ENCODE assay signal across 14 cellular contexts in genomic region chrX:40571164-40571563, GRCh38. TPM values are rescaled to one million over a fixed set of nuclear protein-coding genes. Genes with fewer than 3 reads are reported as not detected.
A peak's percentile ranks its signal among the peaks of the same experiment; 100 is the strongest.
DNase-seq lines count a peak whose midpoint lies in the region; ATAC-seq and TF ChIP-seq lines count a peak whose summit lies in the region.
"Not testable (repeated sequence)": the region's sequence is repeated elsewhere in the genome, so short reads cannot be mapped to it uniquely, and the experiment has no call there.
"Had no signal": no experiment of that assay in that cellular context is flagged by ENCODE, and none has a peak within 500 bp of the region (broad histone marks: within the 10 kb centered on the region; RNA-seq: fewer than 3 reads in every experiment).

No MANE protein-coding gene starts in this region.

- intact Hi-C loops in activated CD8-positive, alpha-beta T cell treated with anti-CD3 and anti-CD28 coated beads for 36 hours (cut with micrococcal nuclease), result not testable (repeated sequence)

- H3K4me1 Mint-ChIP-seq in T-helper 17 cell, mesothelial cell of epicardium: not testable (repeated sequence)
- peaks cover 14% of the 10 kb centered on the region for H3K4me1 Mint-ChIP-seq in activated CD8-positive, alpha-beta T cell treated with anti-CD3 and anti-CD28 coated beads for 36 hours (ENCODE audit: low read depth)
- H3K4me1 Mint-ChIP-seq in activated naive CD4-positive, alpha-beta T cell treated with anti-CD3 and anti-CD28 coated beads, Interleukin-2, amount 50 U/mL, for 24 hours, result peaks cover 18% of the 10 kb centered on the region

- DNase-seq in GM06990 (ENCODE audit: extremely low read depth, insufficient read length); T-helper 17 cell; mesothelial cell of epicardium (ENCODE audit: low spot score in 2 of 2, unreplicated experiment in 2 of 2): not testable (repeated sequence)
- DNase-seq in activated CD8-positive, alpha-beta T cell treated with anti-CD3 and anti-CD28 coated beads for 36 hours, result peak; percentile 73
- peak; percentile 33 to 34 for DNase-seq in stimulated activated CD4-positive, alpha-beta T cell treated with anti-CD3 and anti-CD28 coated beads, Interleukin-2, amount 100 ng/mL, for 48 hours

- H3K36me3 Mint-ChIP-seq in T-helper 17 cell (ENCODE audit: low read depth); activated CD8-positive, alpha-beta T cell treated with anti-CD3 and anti-CD28 coated beads for 36 hours (ENCODE audit: low read depth); activated naive CD4-positive, alpha-beta T cell treated with anti-CD3 and anti-CD28 coated beads, Interleukin-2, amount 50 U/mL, for 24 hours; mesothelial cell of epicardium: not testable (repeated sequence)

- H3K27ac Mint-ChIP-seq in T-helper 17 cell, result not testable (repeated sequence)
- H3K27ac Mint-ChIP-seq in activated CD8-positive, alpha-beta T cell treated with anti-CD3 and anti-CD28 coated beads for 36 hours, result peak overlapping the region; percentile 93
- peak overlapping the region; percentile 97 for H3K27ac Mint-ChIP-seq in activated naive CD4-positive, alpha-beta T cell treated with anti-CD3 and anti-CD28 coated beads, Interleukin-2, amount 50 U/mL, for 24 hours
- H3K27ac Mint-ChIP-seq in mesothelial cell of epicardium, result peak overlapping the region; percentile 8

- TF ChIP-seq CTCF in GM06990 (IDR thresholded peaks at IDR 0.05; ENCODE audit: insufficient read depth, low read length, poor library complexity, severe bottlenecking); activated CD8-positive, alpha-beta T cell treated with anti-CD3 and anti-CD28 coated beads for 36 hours (IDR thresholded peaks at IDR 0.05); mesothelial cell of epicardium (IDR thresholded peaks at IDR 0.05; ENCODE audit: unreplicated experiment): not testable (repeated sequence)

- not testable (repeated sequence) for H3K9me3 ChIP-seq in T-helper 17 cell (ENCODE audit: control insufficient read depth, low read length, poor library complexity, severe bottlenecking)

- peak; percentile 23 for ATAC-seq in HG03135 (IDR thresholded peaks at IDR 0.05; ENCODE audit: unreplicated experiment)
- not testable (repeated sequence) for ATAC-seq in T-helper 17 cell
- ATAC-seq in activated CD8-positive, alpha-beta T cell treated with anti-CD3 and anti-CD28 coated beads for 36 hours, result peak; percentile 54

- peak overlapping the region; percentile 10; the same call in 1 of the 2 replicates for H3K4me3 ChIP-seq in GM06990 (replicated peaks; ENCODE audit: low read depth, low read length)

- H3K36me3 ChIP-seq in GM06990 (ENCODE audit: control insufficient read depth, insufficient read depth, low read length), result not testable (repeated sequence)

- H3K27me3 Mint-ChIP-seq in T-helper 17 cell; activated CD8-positive, alpha-beta T cell treated with anti-CD3 and anti-CD28 coated beads for 36 hours; activated naive CD4-positive, alpha-beta T cell treated with anti-CD3 and anti-CD28 coated beads, Interleukin-2, amount 50 U/mL, for 24 hours; mesothelial cell of epicardium (ENCODE audit: low read depth): not testable (repeated sequence)

- POLR2A ChIA-PET in activated CD8-positive, alpha-beta T cell treated with anti-CD3 and anti-CD28 coated beads for 36 hours (lab: Charles Lee), result not testable (repeated sequence)

- H3K4me3 Mint-ChIP-seq in T-helper 17 cell, result peak overlapping the region; percentile 70
- peak overlapping the region; percentile 72 for H3K4me3 Mint-ChIP-seq in activated CD8-positive, alpha-beta T cell treated with anti-CD3 and anti-CD28 coated beads for 36 hours
- peak overlapping the region; percentile 86 for H3K4me3 Mint-ChIP-seq in activated naive CD4-positive, alpha-beta T cell treated with anti-CD3 and anti-CD28 coated beads, Interleukin-2, amount 50 U/mL, for 24 hours
- not testable (repeated sequence) for H3K4me3 Mint-ChIP-seq in mesothelial cell of epicardium

- CTCF ChIA-PET in activated CD8-positive, alpha-beta T cell treated with anti-CD3 and anti-CD28 coated beads for 36 hours (lab: Charles Lee), result interaction anchor here (0.6 to 2.2 kb wide), 7 partner anchors 9 to 81 kb away, joined by 3 to 13 read pairs (median 4); partner anchors contain the start of gene ATP6AP2

- H3K27me3 ChIP-seq in GM06990 (replicated peaks; ENCODE audit: control insufficient read depth, insufficient read depth, low read length), result not testable (repeated sequence)

- H3K9me3 Mint-ChIP-seq in activated CD8-positive, alpha-beta T cell treated with anti-CD3 and anti-CD28 coated beads for 36 hours; activated naive CD4-positive, alpha-beta T cell treated with anti-CD3 and anti-CD28 coated beads, Interleukin-2, amount 50 U/mL, for 24 hours; mesothelial cell of epicardium: not testable (repeated sequence)

RNA-seq across cellular contexts. Expression of gene ATP6AP2, which starts 9.6 kb away (rescaled TPM):
- total RNA-seq in T-helper 17 cell, result 10 to 100 TPM; 81.2 to 82.6 TPM
- total RNA-seq in activated CD8-positive, alpha-beta T cell treated with anti-CD3 and anti-CD28 coated beads for 36 hours, result 10 to 100 TPM; 42.9 to 45.5 TPM
- total RNA-seq in mesothelial cell of epicardium, result 84.2 to 95.7 TPM (median 85.6 TPM) in 3 replicates

RNA-seq across cellular contexts. Expression of gene MPC1L, which starts 52.1 kb away (rescaled TPM):
- total RNA-seq in T-helper 17 cell, result not detected
- not detected for total RNA-seq in activated CD8-positive, alpha-beta T cell treated with anti-CD3 and anti-CD28 coated beads for 36 hours
- total RNA-seq in mesothelial cell of epicardium, result not detected in 3 replicates
- total RNA-seq: body of pancreas, endothelial cell of umbilical vein, foreskin keratinocyte, H9, kidney epithelial cell, neural crest cell, spleen had no signal
